8 cellular contexts compared by ENCODE assay signal in the genomic region with DNA sequence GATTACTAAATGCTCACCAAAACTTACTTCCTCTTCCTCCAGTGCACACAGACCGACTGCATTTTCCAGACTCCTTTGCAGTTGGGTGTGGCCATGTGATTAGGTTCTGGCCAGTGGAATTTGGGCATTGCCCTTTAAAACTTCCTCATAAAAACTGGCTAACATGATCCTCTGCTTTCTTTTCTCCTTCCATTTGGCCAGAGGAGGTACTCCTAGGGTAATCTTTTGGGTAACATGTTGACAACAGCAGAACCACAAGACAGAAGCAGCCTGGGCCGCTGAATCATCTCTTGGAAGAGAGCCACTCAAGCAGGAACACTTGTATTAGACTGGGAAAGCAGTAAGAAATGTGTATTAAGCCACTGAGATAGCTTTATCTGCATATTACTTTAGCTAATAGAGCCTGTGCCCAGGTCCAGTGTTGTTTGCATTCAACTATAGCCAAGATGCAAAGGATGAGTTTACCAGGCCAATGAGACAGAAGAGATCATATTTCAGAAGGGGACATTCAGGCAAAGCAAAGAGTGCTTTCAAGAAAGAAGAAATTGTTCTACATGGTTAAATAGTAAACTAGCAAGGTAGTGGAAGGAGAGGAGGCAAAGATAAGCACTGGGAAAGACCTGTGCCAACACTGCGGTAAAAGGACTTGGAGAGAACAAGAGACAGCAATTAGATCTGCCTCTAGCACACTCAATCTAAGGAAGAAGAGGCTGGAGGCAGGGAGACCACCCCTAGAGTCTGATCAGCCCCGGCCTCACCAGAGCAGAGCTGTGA.
DNase-seq lines count a peak whose midpoint lies in the region; FAIRE-seq and TF ChIP-seq lines count a peak whose summit lies in the region.

No MANE protein-coding gene starts in this region.

- peaks cover 6% of the 10 kb centered on the region for H3K4me1 Mint-ChIP-seq in astrocyte (ENCODE audit: low read depth, unreplicated experiment)

- peak; percentile 22 to 26 for DNase-seq in NCI-H526 (lab: John Stamatoyannopoulos, UW)
- no peak for DNase-seq in NCI-H526 treated with DMSO at 0.1 percent for 48 hours (lab: John Stamatoyannopoulos, UW)
- peak; percentile 84 for DNase-seq in astrocyte (ENCODE audit: low read depth)
- peak; percentile 88 for DNase-seq in kidney tubule cell (ENCODE audit: low spot score)
- peak; percentile 44 for DNase-seq in urothelium cell line (ENCODE audit: low spot score)
- no peak for DNase-seq in activated CD8-positive, alpha-beta memory T cell treated with anti-CD3 and anti-CD28 coated beads for 24 hours
- no peak for DNase-seq in GM19239 (ENCODE audit: insufficient read length, low spot score)
- DNase-seq in NAMALWA (ENCODE audit: low spot score): no peak

- no peaks in the 10 kb centered on the region for H4K20me1 ChIP-seq in astrocyte (ENCODE audit: insufficient read depth, low read length)

- H3K9ac ChIP-seq in astrocyte (ENCODE audit: low read length): no peak overlapping the region

- no peak overlapping the region for H3K4me2 ChIP-seq in astrocyte (ENCODE audit: low read length)

- H3K9me3 ChIP-seq in astrocyte (ENCODE audit: insufficient read depth, low read depth, low read length): no peaks in the 10 kb centered on the region

- H3K27ac Mint-ChIP-seq in astrocyte (ENCODE audit: unreplicated experiment): no peak overlapping the region

- H3K4me3 ChIP-seq in astrocyte (ENCODE audit: insufficient read depth, low read depth, low read length): no peak overlapping the region

- H3K36me3 Mint-ChIP-seq in astrocyte (ENCODE audit: low read depth, unreplicated experiment): no peaks in the 10 kb centered on the region

- no peak for TF ChIP-seq CTCF in astrocyte (IDR thresholded peaks at IDR 0.05; ENCODE audit: insufficient read depth, low read depth, low read length)

- H3K36me3 ChIP-seq in astrocyte (ENCODE audit: insufficient read depth, low read length): no peaks in the 10 kb centered on the region

- FAIRE-seq in astrocyte (lab: Jason Lieb, UNC) (peak; percentile 58), urothelium cell line (lab: Jason Lieb, UNC) (no peak), GM19239 (lab: Jason Lieb, UNC) (no peak)

- no peaks in the 10 kb centered on the region for H3K9me3 Mint-ChIP-seq in astrocyte (ENCODE audit: unreplicated experiment)

- H3K27me3 ChIP-seq in astrocyte (ENCODE audit: insufficient read depth, low read length): no peaks in the 10 kb centered on the region

- no peaks in the 10 kb centered on the region for H3K79me2 ChIP-seq in astrocyte (ENCODE audit: insufficient read depth, low read length)

- H2AFZ ChIP-seq in astrocyte (ENCODE audit: low read depth, low read length): no peak overlapping the region

- H3K27ac ChIP-seq in astrocyte (ENCODE audit: low read depth, low read length): no peak overlapping the region

- H3K27me3 Mint-ChIP-seq in astrocyte (ENCODE audit: low read depth, unreplicated experiment): peaks cover 1% of the 10 kb centered on the region

- no peak overlapping the region for H3K4me3 Mint-ChIP-seq in astrocyte (ENCODE audit: unreplicated experiment)

- no peaks in the 10 kb centered on the region for H3K4me1 ChIP-seq in astrocyte (ENCODE audit: insufficient read depth, low read length)

Comparison
In these comparisons a context has a peak if more than half of its experiments do, and no peak if none do; other contexts are left out.
1. DNase-seq: peak in NCI-H526 (2 of 2), astrocyte (single experiment), kidney tubule cell (single experiment) and urothelium cell line (single experiment); none in NCI-H526 treated with DMSO at 0.1 percent for 48 hours (single experiment), activated CD8-positive, alpha-beta memory T cell treated with anti-CD3 and anti-CD28 coated beads for 24 hours (single experiment), GM19239 (single experiment) and NAMALWA (single experiment).